ENCODE assay signal across 14 cellular contexts in genomic region chr17:77696720-77697460, GRCh38.
DNase-seq lines count a peak whose midpoint lies in the region; ATAC-seq and TF ChIP-seq lines count a peak whose summit lies in the region.
"Had no signal": no experiment of that assay in that cellular context is flagged by ENCODE, and none has a peak within 500 bp of the region (broad histone marks: within the 10 kb centered on the region; RNA-seq: fewer than 3 reads in every experiment).

No MANE protein-coding gene starts in this region.

- no peak overlapping the region for H3K27ac Mint-ChIP-seq in osteocyte (ENCODE audit: unreplicated experiment)
- H3K27ac Mint-ChIP-seq: activated T-helper 1 cell treated with anti-CD3 and anti-CD28 coated beads, Interleukin-12 subunit alpha, Interleukin-12 subunit beta, Interleukin-2, Interleukin-4 antibody, amounts not matched to agents 30 ng/mL and 10 ng/mL and 1 ng/mL, durations not matched to agents 14 hours and 24 hours and 36 hours had no signal

- intact Hi-C loops in right cardiac atrium (cut with DNase I), result no loop called here

- no peaks in the 10 kb centered on the region for H3K27me3 ChIP-seq in right cardiac atrium (ENCODE audit: control insufficient read depth, insufficient read depth)

- no peak overlapping the region for H3K4me3 Mint-ChIP-seq in osteocyte (ENCODE audit: unreplicated experiment)
- H3K4me3 Mint-ChIP-seq: activated T-helper 1 cell treated with anti-CD3 and anti-CD28 coated beads, Interleukin-12 subunit alpha, Interleukin-12 subunit beta, Interleukin-2, Interleukin-4 antibody, amounts not matched to agents 30 ng/mL and 10 ng/mL and 1 ng/mL, durations not matched to agents 14 hours and 24 hours and 36 hours had no signal

- no peak overlapping the region for H3K27ac ChIP-seq in right cardiac atrium (ENCODE audit: low read length)
- H3K27ac ChIP-seq: cardiac muscle cell had no signal

- TF ChIP-seq CTCF in osteocyte (IDR thresholded peaks at IDR 0.05), result no peak

- H3K36me3 Mint-ChIP-seq in osteocyte (ENCODE audit: unreplicated experiment), result no peaks in the 10 kb centered on the region

- 48% methylated on average over 15 of the region's 15 CpGs for WGBS in right cardiac atrium

- H3K4me3 ChIP-seq in right cardiac atrium (ENCODE audit: low read length), result no peak overlapping the region
- H3K4me3 ChIP-seq: cardiac muscle cell, lung had no signal

- H3K4me1 Mint-ChIP-seq in osteocyte (ENCODE audit: unreplicated experiment), result peaks cover 2% of the 10 kb centered on the region

- no peaks in the 10 kb centered on the region for H3K4me1 ChIP-seq in right cardiac atrium (ENCODE audit: control insufficient read depth, insufficient read depth, low read length)

- DNase-seq in NCI-H1436 (lab: John Stamatoyannopoulos, UW), result peak; percentile 56
- no peak for DNase-seq in NCI-H1436 treated with DMSO at 0.1 percent for 48 hours (lab: John Stamatoyannopoulos, UW)
- DNase-seq in NCI-H69 (lab: John Stamatoyannopoulos, UW), result peak; percentile 22
- DNase-seq in right cardiac atrium, result no peak
- peak; percentile 82 for DNase-seq in osteocyte (ENCODE audit: extremely low spot score, unreplicated experiment)
- no peak for DNase-seq in stimulated activated CD4-positive, alpha-beta T cell treated with anti-CD3 and anti-CD28 coated beads, Interleukin-12 subunit alpha, Interleukin-12 subunit beta, amount 100 ng/mL, for 4 hours
- no peak for DNase-seq in activated T-cell treated with anti-CD3 and anti-CD28 coated beads for 4 hours
- DNase-seq: 8988T, IMR-90, NCI-H2171 had no signal

- no peaks in the 10 kb centered on the region for H3K9me3 Mint-ChIP-seq in osteocyte (ENCODE audit: unreplicated experiment)

- ATAC-seq in right cardiac atrium (peak; percentile 18 to 28), HG03521 (IDR thresholded peaks at IDR 0.05; ENCODE audit: unreplicated experiment) (no peak)

- no peaks in the 10 kb centered on the region for H3K9me3 ChIP-seq in right cardiac atrium (ENCODE audit: control insufficient read depth, low read length)

- peaks cover 85% of the 10 kb centered on the region for H3K27me3 Mint-ChIP-seq in osteocyte (ENCODE audit: unreplicated experiment)

Comparison
In these comparisons a context has a peak if more than half of its experiments do, and no peak if none do; other contexts are left out.
1. DNase-seq: peak in NCI-H1436 (single experiment), NCI-H69 (single experiment) and osteocyte (single experiment); none in NCI-H1436 treated with DMSO at 0.1 percent for 48 hours (single experiment), right cardiac atrium (0 of 3), stimulated activated CD4-positive, alpha-beta T cell treated with anti-CD3 and anti-CD28 coated beads, Interleukin-12 subunit alpha, Interleukin-12 subunit beta, amount 100 ng/mL, for 4 hours (single experiment) and activated T-cell treated with anti-CD3 and anti-CD28 coated beads for 4 hours (single experiment).